In genomic region chr7:100873599-100874299, GRCh38 we compare ENCODE assay signal across 9 cellular contexts. TPM values are rescaled to one million over a fixed set of nuclear protein-coding genes. Genes with fewer than 3 reads are reported as not detected.
A peak's percentile ranks its signal among the peaks of the same experiment; 100 is the strongest.
DNase-seq lines count a peak whose midpoint lies in the region; ATAC-seq and TF ChIP-seq lines count a peak whose summit lies in the region.
"Had no signal": no experiment of that assay in that cellular context is flagged by ENCODE, and none has a peak within 500 bp of the region (broad histone marks: within the 10 kb centered on the region; RNA-seq: fewer than 3 reads in every experiment).

No MANE protein-coding gene starts in this region.

- H3K4me3 Mint-ChIP-seq in central memory CD8-positive, alpha-beta T cell, result peak overlapping the region; percentile 99
- H3K4me3 Mint-ChIP-seq in natural killer cell treated with Interleukin-12 subunit alpha and Interleukin-12 subunit beta and Interleukin-15 and Interleukin-18, amount 100 ng/mL, for 72 hours, result peak overlapping the region; percentile 86

- H3K27me3 ChIP-seq in AG04450 (ENCODE audit: control insufficient read depth, insufficient read depth, low read length), result no peaks in the 10 kb centered on the region

- POLR2A ChIA-PET in AG04450 (lab: Yijun Ruan, JAX), result interaction anchor here (1.9 kb wide), 1 partner anchor 445 kb away, joined by 4 read pairs; the partner anchor contains the start of gene ZCWPW1

- TF ChIP-seq CTCF in AG04450 (IDR thresholded peaks at IDR 0.05; ENCODE audit: low read depth, low read length), result no peak

- peaks cover 37% of the 10 kb centered on the region for H3K4me1 Mint-ChIP-seq in central memory CD8-positive, alpha-beta T cell
- peaks cover 23 to 37% of the 10 kb centered on the region in 2 donors for H3K4me1 Mint-ChIP-seq in natural killer cell treated with Interleukin-12 subunit alpha and Interleukin-12 subunit beta and Interleukin-15 and Interleukin-18, amount 100 ng/mL, for 72 hours (ENCODE audit: low read depth in 2 of 2)

- H3K27ac ChIP-seq in AG04450 (ENCODE audit: low read depth, low read length), result peak overlapping the region; percentile 85

- peak overlapping the region; percentile 98 for H3K27ac Mint-ChIP-seq in central memory CD8-positive, alpha-beta T cell (ENCODE audit: low read depth)
- peak overlapping the region; percentile 97 to 99 for H3K27ac Mint-ChIP-seq in natural killer cell treated with Interleukin-12 subunit alpha and Interleukin-12 subunit beta and Interleukin-15 and Interleukin-18, amount 100 ng/mL, for 72 hours

- peaks cover 38% of the 10 kb centered on the region for H3K36me3 Mint-ChIP-seq in central memory CD8-positive, alpha-beta T cell (ENCODE audit: insufficient read depth)
- peaks cover 18% of the 10 kb centered on the region for H3K36me3 Mint-ChIP-seq in natural killer cell treated with Interleukin-12 subunit alpha and Interleukin-12 subunit beta and Interleukin-15 and Interleukin-18, amount 100 ng/mL, for 72 hours

- no peaks in the 10 kb centered on the region for H3K27me3 Mint-ChIP-seq in central memory CD8-positive, alpha-beta T cell
- no peaks in the 10 kb centered on the region for H3K27me3 Mint-ChIP-seq in natural killer cell treated with Interleukin-12 subunit alpha and Interleukin-12 subunit beta and Interleukin-15 and Interleukin-18, amount 100 ng/mL, for 72 hours

- no peaks in the 10 kb centered on the region; the same call in 1 of the 2 replicates for H3K9me3 ChIP-seq in AG04450 (ENCODE audit: control insufficient read depth, insufficient read depth, low read length)

- no peak for ATAC-seq in central memory CD8-positive, alpha-beta T cell (replicated peaks; ENCODE audit: extremely low read depth, poor library complexity, severe bottlenecking)
- no peak for ATAC-seq in natural killer cell treated with Interleukin-12 subunit alpha and Interleukin-12 subunit beta and Interleukin-15 and Interleukin-18, amount 100 ng/mL, for 72 hours
- ATAC-seq in GM21786 (IDR thresholded peaks at IDR 0.05; ENCODE audit: unreplicated experiment), result no peak
- no peak for ATAC-seq in GM19463 (IDR thresholded peaks at IDR 0.05; ENCODE audit: unreplicated experiment)
- no peak for ATAC-seq in GM21515 (IDR thresholded peaks at IDR 0.05; ENCODE audit: unreplicated experiment)

- no peaks in the 10 kb centered on the region for H3K9me3 Mint-ChIP-seq in central memory CD8-positive, alpha-beta T cell
- no peaks in the 10 kb centered on the region for H3K9me3 Mint-ChIP-seq in natural killer cell treated with Interleukin-12 subunit alpha and Interleukin-12 subunit beta and Interleukin-15 and Interleukin-18, amount 100 ng/mL, for 72 hours

- CTCF ChIA-PET in AG04450 (lab: Charles Lee), result no interaction called here

- no peak for DNase-seq in AG04450 (ENCODE audit: low read depth, low spot score)
- DNase-seq in Jurkat, Clone E6-1 (ENCODE audit: low read depth, low spot score), result no peak
- DNase-seq in central memory CD8-positive, alpha-beta T cell (ENCODE audit: low spot score in 2 of 2), result no peak
- no peak for DNase-seq in natural killer cell treated with Interleukin-12 subunit alpha and Interleukin-12 subunit beta and Interleukin-15 and Interleukin-18, amount 100 ng/mL, for 72 hours (ENCODE audit: low spot score)
- no peak for DNase-seq in effector CD8-positive, alpha-beta T cell (lab: John Stamatoyannopoulos, UW)
- DNase-seq: activated CD8-positive, alpha-beta memory T cell treated with anti-CD3 and anti-CD28 coated beads, Interleukin-2, amount 50 U/mL, for 4 hours had no signal

- H3K4me3 ChIP-seq in AG04450 (ENCODE audit: low read depth, low read length), result peak overlapping the region; percentile 60; the same call in 1 of the 2 replicates
- H3K4me3 ChIP-seq in Jurkat, Clone E6-1 (ENCODE audit: low read length), result peak overlapping the region; percentile 97

RNA-seq across cellular contexts. Expression of gene SRRT, which starts 1.2 kb away (rescaled TPM):
- polyA plus RNA-seq in AG04450 (2011; rRNA removed), result 42.4 and 51.8 TPM in 2 replicates
- polyA minus RNA-seq in AG04450 (2011; rRNA and poly(A)+ RNA removed), result 56.1 and 67.0 TPM in 2 replicates
- 289 TPM for polyA plus RNA-seq in Jurkat, Clone E6-1 (2012; ENCODE audit: insufficient read depth, insufficient read length)
- 100 to 1,000 TPM; 212 to 391 TPM for total RNA-seq in natural killer cell treated with Interleukin-12 subunit alpha and Interleukin-12 subunit beta and Interleukin-15 and Interleukin-18, amount 100 ng/mL, for 72 hours

RNA-seq across cellular contexts. Expression of gene TRIP6, which starts 6.6 kb away (rescaled TPM):
- 65.9 and 67.3 TPM in 2 replicates for polyA plus RNA-seq in AG04450 (2011; rRNA removed)
- polyA minus RNA-seq in AG04450 (2011; rRNA and poly(A)+ RNA removed), result 39.1 and 45.8 TPM in 2 replicates
- 32.3 TPM for polyA plus RNA-seq in Jurkat, Clone E6-1 (2012; ENCODE audit: insufficient read depth, insufficient read length)
- total RNA-seq in natural killer cell treated with Interleukin-12 subunit alpha and Interleukin-12 subunit beta and Interleukin-15 and Interleukin-18, amount 100 ng/mL, for 72 hours, result 1 to 10 TPM; 2.7 to 7.4 TPM

RNA-seq across cellular contexts. Expression of gene UFSP1, which starts 15.8 kb away (rescaled TPM):
- 0.48 and 1.3 TPM in 2 replicates for polyA plus RNA-seq in AG04450 (2011; rRNA removed)
- polyA minus RNA-seq in AG04450 (2011; rRNA and poly(A)+ RNA removed), result 1.7 and 2.8 TPM in 2 replicates
- polyA plus RNA-seq in Jurkat, Clone E6-1 (2012; ENCODE audit: insufficient read depth, insufficient read length), result 2.1 TPM
- total RNA-seq in natural killer cell treated with Interleukin-12 subunit alpha and Interleukin-12 subunit beta and Interleukin-15 and Interleukin-18, amount 100 ng/mL, for 72 hours, result 1 to 10 TPM; 1.8 to 6.0 TPM

RNA-seq across cellular contexts. Expression of gene SLC12A9, which starts 21.2 kb away (rescaled TPM):
- 10.8 and 11.2 TPM in 2 replicates for polyA plus RNA-seq in AG04450 (2011; rRNA removed)
- polyA minus RNA-seq in AG04450 (2011; rRNA and poly(A)+ RNA removed), result 16.0 and 17.3 TPM in 2 replicates
- polyA plus RNA-seq in Jurkat, Clone E6-1 (2012; ENCODE audit: insufficient read depth, insufficient read length), result 15.3 TPM
- total RNA-seq in natural killer cell treated with Interleukin-12 subunit alpha and Interleukin-12 subunit beta and Interleukin-15 and Interleukin-18, amount 100 ng/mL, for 72 hours, result 10 to 100 TPM; 32.7 to 38.7 TPM

RNA-seq across cellular contexts. Expression of gene ACHE, which starts 21.9 kb away (rescaled TPM):
- 0.24 and 0.35 TPM in 2 replicates for polyA plus RNA-seq in AG04450 (2011; rRNA removed)
- polyA minus RNA-seq in AG04450 (2011; rRNA and poly(A)+ RNA removed), result 0.26 and 0.55 TPM in 2 replicates
- polyA plus RNA-seq in Jurkat, Clone E6-1 (2012; ENCODE audit: insufficient read depth, insufficient read length), result 0.54 TPM
- total RNA-seq in natural killer cell treated with Interleukin-12 subunit alpha and Interleukin-12 subunit beta and Interleukin-15 and Interleukin-18, amount 100 ng/mL, for 72 hours, result under 1 TPM; 0.64 to 0.73 TPM
